Comparison of ENCODE assay signal across 8 cellular contexts in genomic region chr3:194070220-194070633, GRCh38.
DNase-seq lines count a peak whose midpoint lies in the region; ATAC-seq, FAIRE-seq and TF ChIP-seq lines count a peak whose summit lies in the region.

No MANE protein-coding gene starts in this region.

- no peaks in the 10 kb centered on the region for H3K9me1 ChIP-seq in K562 (ENCODE audit: control insufficient read depth, insufficient read depth, low read length)

- H3K4me1 ChIP-seq in right atrium auricular region, result peaks cover 0 to 27% of the 10 kb centered on the region in 2 donors
- peaks cover 21% of the 10 kb centered on the region in 2 experiments for H3K4me1 ChIP-seq in K562 (replicated peaks in 1 of 2; ENCODE audit: control insufficient read depth in 2 of 2, insufficient read depth in 2 of 2, low read length in 2 of 2)
- peaks cover 19% of the 10 kb centered on the region for H3K4me1 ChIP-seq in upper lobe of right lung

- peak overlapping the region; percentile 75 for H3K4me2 ChIP-seq in K562 (ENCODE audit: insufficient read depth, low read length)

- no peaks in the 10 kb centered on the region for H4K20me1 ChIP-seq in K562 (replicated peaks; ENCODE audit: control insufficient read depth, insufficient read depth, low read length)

- POLR2A ChIA-PET in K562 (lab: Yijun Ruan, JAX), result interaction anchor here (0.7 to 3.1 kb wide), 4 partner anchors 11 to 290 kb away, joined by 3 to 22 read pairs (median 6); no protein-coding TSS in a partner anchor

- peak overlapping the region in 1 of 2 donors; percentile 53 for H3K4me3 ChIP-seq in right atrium auricular region
- peak overlapping the region; percentile 48 for H3K4me3 ChIP-seq in K562
- H3K4me3 ChIP-seq in upper lobe of right lung, result peak overlapping the region; percentile 54

- TF ChIP-seq CTCF in right atrium auricular region (IDR thresholded peaks at IDR 0.05), result no peak
- no peak for TF ChIP-seq CTCF in K562 (IDR thresholded peaks at IDR 0.05 in 2 of 3, conservative IDR thresholded peaks at IDR 0.05 in 1 of 3; ENCODE audit: insufficient read depth in 2 of 3, low read depth in 1 of 3, low read length in 3 of 3)
- no peak for TF ChIP-seq CTCF in mesothelial cell of epicardium (IDR thresholded peaks at IDR 0.05; ENCODE audit: unreplicated experiment)
- TF ChIP-seq CTCF in upper lobe of right lung (IDR thresholded peaks at IDR 0.05), result no peak

- H3K9me3 Mint-ChIP-seq in mesothelial cell of epicardium, result peaks cover 33% of the 10 kb centered on the region

- H3K27me3 ChIP-seq in right atrium auricular region (no peaks in the 10 kb centered on the region), K562 (ENCODE audit: control insufficient read depth in 2 of 2, insufficient read depth in 2 of 2, low read length in 2 of 2) (no peaks in the 10 kb centered on the region), upper lobe of right lung (no peaks in the 10 kb centered on the region)

- peak overlapping the region; percentile 70 to 95 for H3K9ac ChIP-seq in K562 (ENCODE audit: insufficient read depth in 1 of 2, low read depth in 2 of 2, low read length in 2 of 2)

- H3K79me2 ChIP-seq in K562 (ENCODE audit: control insufficient read depth, insufficient read depth, low read length), result no peaks in the 10 kb centered on the region

- peak overlapping the region; percentile 79 for H3K27ac Mint-ChIP-seq in mesothelial cell of epicardium

- H3K9me3 ChIP-seq in right atrium auricular region, result peaks cover 0 to 4% of the 10 kb centered on the region in 2 donors
- H3K9me3 ChIP-seq in K562 (replicated peaks; ENCODE audit: control insufficient read depth, insufficient read depth, low read depth, low read length), result no peaks in the 10 kb centered on the region
- no peaks in the 10 kb centered on the region for H3K9me3 ChIP-seq in upper lobe of right lung

- CTCF ChIA-PET in K562 (lab: Yijun Ruan, JAX; ENCODE audit: low intra/inter-chr PET ratio), result no interaction called here

- DNase-seq in right atrium auricular region (ENCODE audit: low spot score) (no peak), Right ventricle myocardium inferior (ENCODE audit: missing footprints) (no peak), K562 (ENCODE audit: extremely low read depth in 1 of 4, low spot score in 3 of 4) (no peak), mesothelial cell of epicardium (ENCODE audit: low spot score in 2 of 2, unreplicated experiment in 2 of 2) (no peak), upper lobe of right lung (no peak), NCI-H446 (lab: John Stamatoyannopoulos, UW) (no peak), ACHN (no peak)
- DNase-seq in stimulated activated CD4-positive, alpha-beta T cell treated with anti-CD3 and anti-CD28 coated beads, Interleukin-15, amount 100 ng/mL, for 24 hours, result no peak

- H3K27me3 Mint-ChIP-seq in mesothelial cell of epicardium (ENCODE audit: low read depth), result peaks cover 4% of the 10 kb centered on the region

- TSS peak; percentile 41 for BruUV-seq in K562 (replicated peaks; lab: Mats Ljungman, UMichigan)

- peak overlapping the region; percentile 97 for H2AFZ ChIP-seq in K562 (ENCODE audit: low read depth, low read length)

- WGBS in K562 (ENCODE audit: insufficient coverage, low coverage, missing lambda C conversion rate), result 81% methylated on average over 15 of the region's 15 CpGs

- ATAC-seq in Right ventricle myocardium inferior (no peak), K562 (no peak), upper lobe of right lung (no peak)

- H3K36me3 Mint-ChIP-seq in mesothelial cell of epicardium, result peaks cover 16% of the 10 kb centered on the region

- intact Hi-C loops in Right ventricle myocardium inferior (cut with DNase I) (loop anchor here (2.0 to 5.0 kb wide), 4 partner anchors 65 to 247 kb away; no protein-coding TSS in a partner anchor), K562 (cut with micrococcal nuclease) (loop anchor here (10.0 kb wide), 3 partner anchors 65 to 285 kb away; no protein-coding TSS in a partner anchor), upper lobe of right lung (cut with DNase I) (no loop called here)

- no peaks in the 10 kb centered on the region for H3K36me3 ChIP-seq in right atrium auricular region
- no peaks in the 10 kb centered on the region for H3K36me3 ChIP-seq in K562 (ENCODE audit: control insufficient read depth, insufficient read depth, low read length)
- H3K36me3 ChIP-seq in upper lobe of right lung, result no peaks in the 10 kb centered on the region

- H3K27ac ChIP-seq in right atrium auricular region (peak overlapping the region; percentile 84 to 91), K562 (ENCODE audit: extremely low read depth, low read depth, low read length) (peak overlapping the region; percentile 79; the same call in 2 of the 3 replicates), upper lobe of right lung (peak overlapping the region; percentile 78)

- in situ Hi-C loops in K562 (cut with MboI), result no loop called here
- in situ Hi-C loops in ACHN (cut with HindIII; ENCODE audit: low pct_ligation_motif_present, low pct_unique_long_range_greater_than_20kb, low sequenced_read_pairs), result no loop called here

- TF ChIP-seq EP300 in K562 (IDR thresholded peaks at IDR 0.05; ENCODE audit: low read length), result no peak

- no peak for FAIRE-seq in K562 (lab: Jason Lieb, UNC)

- H3K4me1 Mint-ChIP-seq in mesothelial cell of epicardium, result peaks cover 14% of the 10 kb centered on the region

- H3K4me3 Mint-ChIP-seq in mesothelial cell of epicardium, result peak overlapping the region; percentile 62

- TF ChIP-seq POLR2A in K562 (conservative IDR thresholded peaks at IDR 0.05), result no peak

- no peak for TF ChIP-seq RAD21 in K562 (CRISPR knock-in tag; conservative IDR thresholded peaks at IDR 0.05 in 1 of 2, IDR thresholded peaks at IDR 0.05 in 1 of 2)

TF ChIP-seq in K562, 482 proteins besides CTCF, POLR2A, EP300 and RAD21 (continues in another document):
- TF ChIP-seq MTA1 (IDR thresholded peaks at IDR 0.05; ENCODE audit: borderline replicate concordance), result no peak
- TF ChIP-seq, protein P1, sequence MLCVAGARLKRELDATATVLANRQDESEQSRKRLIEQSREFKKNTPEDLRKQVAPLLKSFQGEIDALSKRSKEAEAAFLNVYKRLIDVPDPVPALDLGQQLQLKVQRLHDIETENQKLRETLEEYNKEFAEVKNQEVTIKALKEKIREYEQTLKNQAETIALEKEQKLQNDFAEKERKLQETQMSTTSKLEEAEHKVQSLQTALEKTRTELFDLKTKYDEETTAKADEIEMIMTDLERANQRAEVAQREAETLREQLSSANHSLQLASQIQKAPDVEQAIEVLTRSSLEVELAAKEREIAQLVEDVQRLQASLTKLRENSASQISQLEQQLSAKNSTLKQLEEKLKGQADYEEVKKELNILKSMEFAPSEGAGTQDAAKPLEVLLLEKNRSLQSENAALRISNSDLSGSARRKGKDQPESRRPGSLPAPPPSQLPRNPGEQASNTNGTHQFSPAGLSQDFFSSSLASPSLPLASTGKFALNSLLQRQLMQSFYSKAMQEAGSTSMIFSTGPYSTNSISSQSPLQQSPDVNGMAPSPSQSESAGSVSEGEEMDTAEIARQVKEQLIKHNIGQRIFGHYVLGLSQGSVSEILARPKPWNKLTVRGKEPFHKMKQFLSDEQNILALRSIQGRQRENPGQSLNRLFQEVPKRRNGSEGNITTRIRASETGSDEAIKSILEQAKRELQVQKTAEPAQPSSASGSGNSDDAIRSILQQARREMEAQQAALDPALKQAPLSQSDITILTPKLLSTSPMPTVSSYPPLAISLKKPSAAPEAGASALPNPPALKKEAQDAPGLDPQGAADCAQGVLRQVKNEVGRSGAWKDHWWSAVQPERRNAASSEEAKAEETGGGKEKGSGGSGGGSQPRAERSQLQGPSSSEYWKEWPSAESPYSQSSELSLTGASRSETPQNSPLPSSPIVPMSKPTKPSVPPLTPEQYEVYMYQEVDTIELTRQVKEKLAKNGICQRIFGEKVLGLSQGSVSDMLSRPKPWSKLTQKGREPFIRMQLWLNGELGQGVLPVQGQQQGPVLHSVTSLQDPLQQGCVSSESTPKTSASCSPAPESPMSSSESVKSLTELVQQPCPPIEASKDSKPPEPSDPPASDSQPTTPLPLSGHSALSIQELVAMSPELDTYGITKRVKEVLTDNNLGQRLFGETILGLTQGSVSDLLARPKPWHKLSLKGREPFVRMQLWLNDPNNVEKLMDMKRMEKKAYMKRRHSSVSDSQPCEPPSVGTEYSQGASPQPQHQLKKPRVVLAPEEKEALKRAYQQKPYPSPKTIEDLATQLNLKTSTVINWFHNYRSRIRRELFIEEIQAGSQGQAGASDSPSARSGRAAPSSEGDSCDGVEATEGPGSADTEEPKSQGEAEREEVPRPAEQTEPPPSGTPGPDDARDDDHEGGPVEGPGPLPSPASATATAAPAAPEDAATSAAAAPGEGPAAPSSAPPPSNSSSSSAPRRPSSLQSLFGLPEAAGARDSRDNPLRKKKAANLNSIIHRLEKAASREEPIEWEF (CRISPR knock-in tag; IDR thresholded peaks at IDR 0.05), result no peak
- TF ChIP-seq FOXK1 (CRISPR knock-in tag; IDR thresholded peaks at IDR 0.05; ENCODE audit: borderline replicate concordance), result peak; percentile 41; the same call in 1 of the 2 replicates
- no peak for TF ChIP-seq FOXM1 (IDR thresholded peaks at IDR 0.05; ENCODE audit: low read depth)
- TF ChIP-seq FOXM1 (CRISPR knock-in tag; IDR thresholded peaks at IDR 0.05; ENCODE audit: low read depth), result no peak
- TF ChIP-seq BRCA1 (IDR thresholded peaks at IDR 0.05), result no peak
- TF ChIP-seq BRCA1 (CRISPR knock-in tag; IDR thresholded peaks at IDR 0.05), result peak; percentile 77; the same call in 1 of the 2 replicates
- TF ChIP-seq, protein P2, sequence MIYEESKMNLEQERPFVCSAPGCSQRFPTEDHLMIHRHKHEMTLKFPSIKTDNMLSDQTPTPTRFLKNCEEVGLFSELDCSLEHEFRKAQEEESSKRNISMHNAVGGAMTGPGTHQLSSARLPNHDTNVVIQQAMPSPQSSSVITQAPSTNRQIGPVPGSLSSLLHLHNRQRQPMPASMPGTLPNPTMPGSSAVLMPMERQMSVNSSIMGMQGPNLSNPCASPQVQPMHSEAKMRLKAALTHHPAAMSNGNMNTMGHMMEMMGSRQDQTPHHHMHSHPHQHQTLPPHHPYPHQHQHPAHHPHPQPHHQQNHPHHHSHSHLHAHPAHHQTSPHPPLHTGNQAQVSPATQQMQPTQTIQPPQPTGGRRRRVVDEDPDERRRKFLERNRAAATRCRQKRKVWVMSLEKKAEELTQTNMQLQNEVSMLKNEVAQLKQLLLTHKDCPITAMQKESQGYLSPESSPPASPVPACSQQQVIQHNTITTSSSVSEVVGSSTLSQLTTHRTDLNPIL (CRISPR knock-in tag; IDR thresholded peaks at IDR 0.05), result 0 out of 2 replicates have a peak, but pooled peaks have one; percentile 32
